ENCODE assay signal across 8 cellular contexts in the genomic region with DNA sequence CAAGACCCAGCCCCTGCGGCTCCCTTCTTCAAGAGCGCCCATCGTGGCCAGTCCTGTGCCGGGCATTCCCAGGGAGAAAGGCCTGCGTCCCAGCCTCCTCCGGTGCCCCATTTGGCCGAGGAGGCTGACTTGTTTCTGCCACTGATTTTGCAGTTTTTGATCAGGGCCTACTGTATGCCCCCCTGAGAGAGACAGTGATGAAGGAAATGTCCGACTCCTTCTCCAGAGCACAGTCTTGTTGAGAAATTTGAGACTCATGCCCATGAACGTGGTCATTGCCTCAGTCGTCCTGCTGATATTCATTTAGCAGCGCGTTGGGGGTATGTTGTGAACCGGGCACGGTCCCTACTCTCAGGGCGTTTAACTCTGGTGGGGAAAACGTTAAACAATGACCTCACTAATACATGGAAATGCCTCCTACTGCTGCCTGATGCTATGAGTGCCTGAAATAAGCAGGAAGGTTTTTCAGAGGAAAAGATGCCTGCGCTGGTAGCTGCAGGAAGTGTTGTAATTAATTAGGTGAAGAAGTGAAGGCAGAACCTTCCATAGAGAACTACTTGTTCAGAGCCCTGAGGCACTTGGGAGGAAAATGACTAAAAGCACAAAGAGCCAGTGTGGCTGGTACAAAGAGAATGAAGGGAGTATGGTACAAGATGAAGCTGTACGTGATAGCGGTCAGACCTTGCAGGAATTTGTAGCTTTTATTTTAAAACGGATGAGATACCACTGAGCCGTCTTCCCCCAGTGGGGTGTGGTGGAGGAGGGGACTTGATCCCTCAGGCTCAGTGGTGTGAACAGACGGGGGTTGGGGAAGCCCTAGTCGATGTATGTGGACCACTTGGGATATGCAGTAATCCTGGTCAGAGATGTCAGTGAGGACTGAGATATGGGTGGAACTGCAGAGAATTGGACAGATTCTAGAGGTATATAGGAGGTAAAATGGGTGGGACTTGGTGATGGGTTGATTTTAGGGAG. TPM values are rescaled to one million over a fixed set of nuclear protein-coding genes. Genes with fewer than 3 reads are reported as not detected.
A peak's percentile ranks its signal among the peaks of the same experiment; 100 is the strongest.
DNase-seq lines count a peak whose midpoint lies in the region; ATAC-seq and TF ChIP-seq lines count a peak whose summit lies in the region.

No MANE protein-coding gene starts in this region.

- POLR2A ChIA-PET in OCI-LY7 (lab: Charles Lee): interaction anchor here (0.7 to 1.5 kb wide), 7 partner anchors 18 to 233 kb away, joined by 3 to 9 read pairs (median 3); no protein-coding TSS in a partner anchor

- peak overlapping the region; percentile 90 for H3K4me3 ChIP-seq in OCI-LY7 (ENCODE audit: low read depth, low read length, poor library complexity, severe bottlenecking)
- H3K4me3 ChIP-seq in esophagus muscularis mucosa: peak overlapping the region; percentile 69 to 92 (median 82)
- peak overlapping the region; percentile 99 for H3K4me3 ChIP-seq in ovary

- ATAC-seq in stimulated activated naive CD8-positive, alpha-beta T cell treated with anti-CD3 and anti-CD28 coated beads, Interleukin-15, amount 100 ng/mL, for 72 hours: peak; percentile 1
- no peak for ATAC-seq in stimulated activated naive CD8-positive, alpha-beta T cell treated with anti-CD3 and anti-CD28 coated beads, Interleukin-15, Interleukin-2, amounts not matched to agents 100 U/mL and 50 U/mL, for 24 hours
- ATAC-seq in GM19397 (IDR thresholded peaks at IDR 0.05; ENCODE audit: unreplicated experiment) (no peak), HG02759 (IDR thresholded peaks at IDR 0.05; ENCODE audit: unreplicated experiment) (no peak)

- H3K27ac Mint-ChIP-seq in stimulated activated naive CD8-positive, alpha-beta T cell treated with anti-CD3 and anti-CD28 coated beads, Interleukin-15, amount 100 ng/mL, for 72 hours: no peak overlapping the region

- CTCF ChIA-PET in OCI-LY7 (lab: Charles Lee; ENCODE audit: unreplicated experiment): no interaction called here

- peak overlapping the region; percentile 44 for H3K27ac ChIP-seq in OCI-LY7 (ENCODE audit: low read depth, low read length, poor library complexity, severe bottlenecking)
- peak overlapping the region; percentile 87 to 91 (median 90) for H3K27ac ChIP-seq in esophagus muscularis mucosa (replicated peaks in 1 of 4)
- H3K27ac ChIP-seq in ovary: peak overlapping the region in 1 of 2 donors; percentile 63

- no peaks in the 10 kb centered on the region for H3K9me2 ChIP-seq in OCI-LY7 (ENCODE audit: insufficient read depth, low read length)

- H3K9me3 ChIP-seq in OCI-LY7 (ENCODE audit: low read length): no peaks in the 10 kb centered on the region
- no peaks in the 10 kb centered on the region for H3K9me3 ChIP-seq in esophagus muscularis mucosa
- no peaks in the 10 kb centered on the region for H3K9me3 ChIP-seq in ovary

- TF ChIP-seq POLR2A in esophagus muscularis mucosa (IDR thresholded peaks at IDR 0.05; ENCODE audit: low read depth) (no peak), ovary (IDR thresholded peaks at IDR 0.05) (no peak)

- peaks cover 72% of the 10 kb centered on the region for H3K79me2 ChIP-seq in OCI-LY7 (ENCODE audit: insufficient read depth, low read depth, low read length)

- H3K27me3 ChIP-seq in esophagus muscularis mucosa: no peaks in the 10 kb centered on the region
- no peaks in the 10 kb centered on the region for H3K27me3 ChIP-seq in ovary

- no peaks in the 10 kb centered on the region for H3K9me3 Mint-ChIP-seq in stimulated activated naive CD8-positive, alpha-beta T cell treated with anti-CD3 and anti-CD28 coated beads, Interleukin-15, amount 100 ng/mL, for 72 hours

- TSS peak; percentile 74 for BruUV-seq in OCI-LY7 (replicated peaks; lab: Mats Ljungman, UMichigan)

- peak overlapping the region; percentile 83 for H3K4me2 ChIP-seq in OCI-LY7 (ENCODE audit: low read length)

- no peaks in the 10 kb centered on the region for H4K20me1 ChIP-seq in OCI-LY7 (ENCODE audit: insufficient read depth, low read length)

- H3K4me1 ChIP-seq in OCI-LY7 (ENCODE audit: insufficient read depth, low read length, poor library complexity, severe bottlenecking): peaks cover 25% of the 10 kb centered on the region
- H3K4me1 ChIP-seq in esophagus muscularis mucosa: peaks cover 21 to 51% (median 31%) of the 10 kb centered on the region in 4 donors
- peaks cover 12% of the 10 kb centered on the region for H3K4me1 ChIP-seq in ovary (ENCODE audit: insufficient read depth)

- peaks cover 29% of the 10 kb centered on the region for H3K36me3 ChIP-seq in OCI-LY7 (ENCODE audit: insufficient read depth, low read length)
- peaks cover 10 to 12% (median 11%) of the 10 kb centered on the region in 4 donors for H3K36me3 ChIP-seq in esophagus muscularis mucosa
- no peaks in the 10 kb centered on the region for H3K36me3 ChIP-seq in ovary

- peaks cover 12% of the 10 kb centered on the region for H3K4me1 Mint-ChIP-seq in stimulated activated naive CD8-positive, alpha-beta T cell treated with anti-CD3 and anti-CD28 coated beads, Interleukin-15, amount 100 ng/mL, for 72 hours

- no peak overlapping the region for H3K4me3 Mint-ChIP-seq in stimulated activated naive CD8-positive, alpha-beta T cell treated with anti-CD3 and anti-CD28 coated beads, Interleukin-15, amount 100 ng/mL, for 72 hours

- H3K27me3 Mint-ChIP-seq in stimulated activated naive CD8-positive, alpha-beta T cell treated with anti-CD3 and anti-CD28 coated beads, Interleukin-15, amount 100 ng/mL, for 72 hours: no peaks in the 10 kb centered on the region

- DNase-seq in stimulated activated naive CD8-positive, alpha-beta T cell treated with anti-CD3 and anti-CD28 coated beads, Interleukin-15, amount 100 ng/mL, for 72 hours: no peak
- no peak for DNase-seq in stimulated activated naive CD8-positive, alpha-beta T cell treated with anti-CD3 and anti-CD28 coated beads, Interleukin-15, Interleukin-2, amounts not matched to agents 100 U/mL and 50 U/mL, for 24 hours
- DNase-seq in OCI-LY7 (ENCODE audit: low spot score) (peak; percentile 13), esophagus muscularis mucosa (ENCODE audit: extremely low spot score) (no peak), ovary (no peak), mucosa of gallbladder (ENCODE audit: low spot score) (no peak)

- TF ChIP-seq EP300 in esophagus muscularis mucosa (IDR thresholded peaks at IDR 0.05): no peak
- TF ChIP-seq EP300 in ovary (IDR thresholded peaks at IDR 0.05): no peak

- H2AFZ ChIP-seq in OCI-LY7 (ENCODE audit: low read length): peak overlapping the region; percentile 38

- TF ChIP-seq CTCF in OCI-LY7 (conservative IDR thresholded peaks at IDR 0.05; ENCODE audit: low read length): no peak
- TF ChIP-seq CTCF in esophagus muscularis mucosa (IDR thresholded peaks at IDR 0.05): no peak
- no peak for TF ChIP-seq CTCF in ovary (IDR thresholded peaks at IDR 0.05)

- 3% methylated on average over 22 of the region's 23 CpGs for WGBS in esophagus muscularis mucosa
- whole genome bisulfite sequencing in ovary, 3 donors: 1 to 4% (median 4%) methylated on average over 23 of the region's 23 CpGs

- intact Hi-C loops in OCI-LY7 (cut with micrococcal nuclease; ENCODE audit: unreplicated experiment) (loop anchor here (2.0 kb wide), 1 partner anchor 125 kb away; no protein-coding TSS in a partner anchor), esophagus muscularis mucosa (cut with DNase I) (loop anchor here (10.0 kb wide), 1 partner anchor 133 kb away; no protein-coding TSS in a partner anchor), ovary (cut with DNase I) (no loop called here)

RNA-seq across cellular contexts. Expression of a gene that starts 0.7 kb away (rescaled TPM):
- 30.1 and 37.4 TPM in 2 replicates for total RNA-seq in OCI-LY7 (2014; rRNA removed; shearing (Covaris generic))
- total RNA-seq in OCI-LY7 (2022) (33.8 and 34.7 TPM in 2 replicates), esophagus muscularis mucosa (10 to 100 TPM; 20.9 to 29.6 (median 26.1) TPM), ovary (10 to 100 TPM; 16.0 to 25.6 (median 21.5) TPM), mucosa of gallbladder (19.7 TPM)
- polyA plus RNA-seq in ovary: 10 to 100 TPM; 31.5 to 48.5 TPM

RNA-seq across cellular contexts. Expression of a gene that starts 1.0 kb away (rescaled TPM):
- 190 and 202 TPM in 2 replicates for total RNA-seq in OCI-LY7 (2014; rRNA removed; shearing (Covaris generic))
- total RNA-seq in OCI-LY7 (2022) (99.9 and 101 TPM in 2 replicates), esophagus muscularis mucosa (10 to 100 TPM; 36.3 to 45.7 (median 40.6) TPM), ovary (10 to 100 TPM; 32.9 to 62.3 (median 46.9) TPM), mucosa of gallbladder (28.4 TPM)
- 10 to 100 TPM; 26.0 to 42.8 TPM for polyA plus RNA-seq in ovary

RNA-seq across cellular contexts. Expression of a gene that starts 57.9 kb away (rescaled TPM):
- total RNA-seq in OCI-LY7 (2014; rRNA removed; shearing (Covaris generic)): not detected in 2 replicates
- total RNA-seq in OCI-LY7 (2022): not detected in 2 replicates
- not detected for total RNA-seq in esophagus muscularis mucosa
- total RNA-seq in ovary: under 1 TPM; 0.12 to 0.46 (median 0.23) TPM
- 1 to 10 TPM in 1 of 2 donors, under 1 TPM in 1; 0.05 to 1.2 TPM for polyA plus RNA-seq in ovary
- 0.14 TPM for total RNA-seq in mucosa of gallbladder

Comparison
In these comparisons a context has a peak if more than half of its experiments do, and no peak if none do; other contexts are left out.
1. intact Hi-C loops: an anchor here in OCI-LY7 (2.0 kb wide) and esophagus muscularis mucosa (10.0 kb wide); none called in ovary.